1 cellular context compared by ENCODE assay signal in genomic region chr4:13535708-13536361, GRCh38.
TF ChIP-seq lines count a peak whose summit lies in the region.

No MANE protein-coding gene starts in this region.

TF ChIP-seq in SK-N-SH treated with all-trans-retinoic acid at 6 μM for 48 hours, 23 proteins besides CTCF, POLR2A, EP300 and RAD21 (continued from another document):
- TF ChIP-seq TSHZ2 (CRISPR knock-in tag; IDR thresholded peaks at IDR 0.05), result no peak
